Comparison of ENCODE assay signal across 22 cellular contexts in genomic region chr1:193979219-193979618, GRCh38.
"Had no signal": no experiment of that assay in that cellular context is flagged by ENCODE, and none has a peak within 500 bp of the region (broad histone marks: within the 10 kb centered on the region; RNA-seq: fewer than 3 reads in every experiment).

No MANE protein-coding gene starts in this region.

- H3K9me3 ChIP-seq: adrenal gland, body of pancreas had no signal

- FAIRE-seq: bronchial epithelial cell had no signal

- DNase-seq: activated CD4-positive, alpha-beta T cell treated with anti-CD3 and anti-CD28 coated beads for 4 hours; activated CD8-positive, alpha-beta memory T cell treated with anti-CD3 and anti-CD28 coated beads, Interleukin-2, amount 50 U/mL, for 4 hours; activated CD8-positive, alpha-beta T cell treated with anti-CD3 and anti-CD28 coated beads for 36 hours; activated gamma-delta T cell treated with Interleukin-2 at 50 U/mL for 16 hours; activated naive CD4-positive, alpha-beta T cell treated with anti-CD3 and anti-CD28 coated beads, Interleukin-2, amount 10 ng/mL, durations not matched to agents 7 days and 5 days; activated naive CD8-positive, alpha-beta T cell treated with anti-CD3 and anti-CD28 coated beads, Interleukin-2, amount 10 ng/mL, durations not matched to agents 7 days and 5 days; activated T-cell treated with anti-CD3 and anti-CD28 coated beads, Interleukin-2, amount 50 U/mL, for 72 hours; adrenal gland; body of pancreas; NCI-H1105 treated with DMSO at 0.1 percent for 48 hours; NCI-H1436 treated with DMSO at 0.1 percent for 48 hours; NCI-H187; NCI-H2081 treated with DMSO at 0.1 percent for 48 hours; NCI-H510A treated with DMSO at 0.1 percent for 48 hours; NCI-H82; SIG-M5; T-helper 1 cell had no signal

- H3K27ac Mint-ChIP-seq: activated CD8-positive, alpha-beta T cell treated with anti-CD3 and anti-CD28 coated beads for 36 hours; activated naive CD4-positive, alpha-beta T cell treated with anti-CD3 and anti-CD28 coated beads, Interleukin-2, amount 10 ng/mL, durations not matched to agents 7 days and 5 days; activated naive CD8-positive, alpha-beta T cell treated with anti-CD3 and anti-CD28 coated beads, Interleukin-2, amount 10 ng/mL, durations not matched to agents 7 days and 5 days; activated T-cell treated with anti-CD3 and anti-CD28 coated beads, Interleukin-2, amount 50 U/mL, for 72 hours; activated T-helper 2 cell treated with anti-CD3 and anti-CD28 coated beads, Interferon-gamma antibody, Interleukin-2, Interleukin-4, amounts not matched to agents 10 μg/mL and 5 μg/mL and 100 μg/mL, durations not matched to agents 14 hours and 24 hours and 36 hours had no signal

- H3K4me1 ChIP-seq: adrenal gland, ascending aorta, body of pancreas had no signal

- H3K36me3 Mint-ChIP-seq: activated naive CD4-positive, alpha-beta T cell treated with anti-CD3 and anti-CD28 coated beads, Interleukin-2, amount 10 ng/mL, durations not matched to agents 7 days and 5 days; activated naive CD8-positive, alpha-beta T cell treated with anti-CD3 and anti-CD28 coated beads, Interleukin-2, amount 10 ng/mL, durations not matched to agents 7 days and 5 days had no signal

- ATAC-seq: activated CD8-positive, alpha-beta T cell treated with anti-CD3 and anti-CD28 coated beads for 36 hours; activated T-cell treated with anti-CD3 and anti-CD28 coated beads, Interleukin-2, amount 50 U/mL, for 72 hours; body of pancreas had no signal

- H3K27ac ChIP-seq: adrenal gland, ascending aorta, body of pancreas, VCaP had no signal

- H3K27me3 ChIP-seq: adrenal gland, ascending aorta, body of pancreas had no signal

- H3K4me3 ChIP-seq: adrenal gland, ascending aorta, body of pancreas had no signal

- H3K36me3 ChIP-seq: adrenal gland, ascending aorta had no signal

- H3K4me3 Mint-ChIP-seq: activated CD8-positive, alpha-beta T cell treated with anti-CD3 and anti-CD28 coated beads for 36 hours; activated naive CD4-positive, alpha-beta T cell treated with anti-CD3 and anti-CD28 coated beads, Interleukin-2, amount 10 ng/mL, durations not matched to agents 7 days and 5 days; activated naive CD8-positive, alpha-beta T cell treated with anti-CD3 and anti-CD28 coated beads, Interleukin-2, amount 10 ng/mL, durations not matched to agents 7 days and 5 days; activated T-cell treated with anti-CD3 and anti-CD28 coated beads, Interleukin-2, amount 50 U/mL, for 72 hours; central memory CD8-positive, alpha-beta T cell had no signal

- H3K9me3 Mint-ChIP-seq: activated CD8-positive, alpha-beta T cell treated with anti-CD3 and anti-CD28 coated beads for 36 hours; activated naive CD4-positive, alpha-beta T cell treated with anti-CD3 and anti-CD28 coated beads, Interleukin-2, amount 10 ng/mL, durations not matched to agents 7 days and 5 days; activated naive CD8-positive, alpha-beta T cell treated with anti-CD3 and anti-CD28 coated beads, Interleukin-2, amount 10 ng/mL, durations not matched to agents 7 days and 5 days; activated T-helper 2 cell treated with anti-CD3 and anti-CD28 coated beads, Interferon-gamma antibody, Interleukin-2, Interleukin-4, amounts not matched to agents 10 μg/mL and 5 μg/mL and 100 μg/mL, durations not matched to agents 14 hours and 24 hours and 36 hours; central memory CD8-positive, alpha-beta T cell had no signal

- H3K4me1 Mint-ChIP-seq: activated naive CD4-positive, alpha-beta T cell treated with anti-CD3 and anti-CD28 coated beads, Interleukin-2, amount 10 ng/mL, durations not matched to agents 7 days and 5 days; central memory CD8-positive, alpha-beta T cell had no signal

- H3K27me3 Mint-ChIP-seq: activated CD8-positive, alpha-beta T cell treated with anti-CD3 and anti-CD28 coated beads for 36 hours; activated naive CD4-positive, alpha-beta T cell treated with anti-CD3 and anti-CD28 coated beads, Interleukin-2, amount 10 ng/mL, durations not matched to agents 7 days and 5 days; activated naive CD8-positive, alpha-beta T cell treated with anti-CD3 and anti-CD28 coated beads, Interleukin-2, amount 10 ng/mL, durations not matched to agents 7 days and 5 days; central memory CD8-positive, alpha-beta T cell had no signal
